In genomic region chr2:75598572-75599155, GRCh38 we compare ENCODE assay signal across 2 cellular contexts.
TF ChIP-seq lines count a peak whose summit lies in the region.

No MANE protein-coding gene starts in this region.

TF ChIP-seq in IMR-90, 13 proteins besides CTCF, POLR2A, EP300 and RAD21:
- TF ChIP-seq MAFK (IDR thresholded peaks at IDR 0.05; ENCODE audit: low read depth, low read length) (no peak), SMC3 (IDR thresholded peaks at IDR 0.05; ENCODE audit: low read depth, low read length) (no peak), ELK1 (IDR thresholded peaks at IDR 0.05; ENCODE audit: borderline replicate concordance, low read depth, low read length) (no peak), FOS (IDR thresholded peaks at IDR 0.05; ENCODE audit: low read depth, low read length) (no peak), USF2 (IDR thresholded peaks at IDR 0.05; ENCODE audit: low read depth, low read length) (no peak), RCOR1 (IDR thresholded peaks at IDR 0.05; ENCODE audit: insufficient replicate concordance, low read length) (no peak), MXI1 (IDR thresholded peaks at IDR 0.05; ENCODE audit: borderline replicate concordance, low read depth, low read length) (no peak), CEBPB (IDR thresholded peaks at IDR 0.05; ENCODE audit: low read depth, low read length) (no peak), NFE2L2 (IDR thresholded peaks at IDR 0.05; ENCODE audit: low read depth, low read length) (no peak)

TF ChIP-seq in H1, 55 proteins besides CTCF, POLR2A, EP300 and RAD21:
- TF ChIP-seq SIX5 (IDR thresholded peaks at IDR 0.05; ENCODE audit: low read depth, low read length) (no peak), KDM4A (IDR thresholded peaks at IDR 0.05; ENCODE audit: low read depth, low read length, severe bottlenecking) (no peak), EZH2 (IDR thresholded peaks at IDR 0.05; ENCODE audit: low read depth, low read length, severe bottlenecking) (no peak), JUN (IDR thresholded peaks at IDR 0.05; ENCODE audit: low read depth, low read length) (no peak), SUZ12 (IDR thresholded peaks at IDR 0.05; ENCODE audit: low read length) (no peak), SAP30 (IDR thresholded peaks at IDR 0.05; ENCODE audit: insufficient read depth, insufficient replicate concordance, low read length) (no peak)
TF ChIP-seq in H1: peak in this region for 0.
